In genomic region chr7:13989138-13989943, GRCh38 we compare ENCODE assay signal across 8 cellular contexts. TPM values are rescaled to one million over a fixed set of nuclear protein-coding genes. Genes with fewer than 3 reads are reported as not detected.
DNase-seq lines count a peak whose midpoint lies in the region; ATAC-seq and TF ChIP-seq lines count a peak whose summit lies in the region.

ETV1 (minus strand) TSS chr7:13989666; CDS start chr7:13989052, 614 bp downstream.

- no peaks in the 10 kb centered on the region for H3K27me3 ChIP-seq in esophagus squamous epithelium

- H3K9me3 ChIP-seq in esophagus squamous epithelium = no peaks in the 10 kb centered on the region

- peaks cover 0 to 35% (median 0%) of the 10 kb centered on the region in 3 donors for H3K4me1 ChIP-seq in esophagus squamous epithelium
- H3K4me1 ChIP-seq in urinary bladder (ENCODE audit: insufficient read depth) = no peaks in the 10 kb centered on the region

- TF ChIP-seq POLR2A in esophagus squamous epithelium (IDR thresholded peaks at IDR 0.05) = no peak

- peak; percentile 80 for DNase-seq in DMS79 (lab: John Stamatoyannopoulos, UW)
- peak; percentile 87 for DNase-seq in NCI-H1092 treated with DMSO at 0.1 percent for 48 hours (lab: John Stamatoyannopoulos, UW)
- peak; percentile 72 for DNase-seq in SKM-1 treated with dmso at 0.1 percent for 144 hours (lab: John Stamatoyannopoulos, UW; ENCODE audit: unreplicated experiment)
- DNase-seq in esophagus squamous epithelium (lab: John Stamatoyannopoulos, UW) = no peak
- peak; percentile 37 for DNase-seq in middle frontal gyrus (ENCODE audit: extremely low spot score, low spot score)
- DNase-seq in stimulated activated CD4-positive, alpha-beta T cell treated with anti-CD3 and anti-CD28 coated beads, Interleukin-12 subunit alpha, Interleukin-12 subunit beta, amount 100 ng/mL, for 4 hours = no peak

- no peak for ATAC-seq in HG03280 (IDR thresholded peaks at IDR 0.05; ENCODE audit: unreplicated experiment)

- H3K4me3 ChIP-seq in esophagus squamous epithelium (peak within 1 kb of the TSS; percentile 41 to 83 (median 72)), urinary bladder (ENCODE audit: low read depth, low read length) (peak within 1 kb of the TSS; percentile 60)

- 0 to 2% methylated on average over 29 of the region's 38 CpGs for WGBS in esophagus squamous epithelium, 2 donors
- under 1% methylated on average over 38 of the region's 38 CpGs for WGBS in urinary bladder

- intact Hi-C loops in esophagus squamous epithelium (cut with DNase I) = no loop called here

- no peaks in the 10 kb centered on the region for H3K36me3 ChIP-seq in esophagus squamous epithelium
- no peaks in the 10 kb centered on the region for H3K36me3 ChIP-seq in urinary bladder (ENCODE audit: insufficient read depth)

- H3K27ac ChIP-seq in esophagus squamous epithelium (peak within 1 kb of the TSS; percentile 68 to 90 (median 88)), urinary bladder (ENCODE audit: low read depth) (peak within 1 kb of the TSS; percentile 84)

- TF ChIP-seq CTCF in esophagus squamous epithelium (IDR thresholded peaks at IDR 0.05) = peak in 3 of 6 experiments; percentile 12 to 18 (median 13)

RNA-seq across cellular contexts. Expression of gene ETV1, which starts in this region (rescaled TPM):
- 1 to 10 TPM in 2 of 4 donors, under 1 TPM in 2; 0.27 to 10.0 (median 1.6) TPM for total RNA-seq in esophagus squamous epithelium
- 34.1 TPM for total RNA-seq in urinary bladder
- polyA plus RNA-seq in urinary bladder = 3.5 TPM

Comparison
In these comparisons a context has a peak if more than half of its experiments do, and no peak if none do; other contexts are left out.
1. DNase-seq: peak in DMS79 (single experiment), NCI-H1092 treated with DMSO at 0.1 percent for 48 hours (single experiment), SKM-1 treated with dmso at 0.1 percent for 144 hours (single experiment) and middle frontal gyrus (single experiment); none in esophagus squamous epithelium (single experiment) and stimulated activated CD4-positive, alpha-beta T cell treated with anti-CD3 and anti-CD28 coated beads, Interleukin-12 subunit alpha, Interleukin-12 subunit beta, amount 100 ng/mL, for 4 hours (single experiment).